In the genomic region with DNA sequence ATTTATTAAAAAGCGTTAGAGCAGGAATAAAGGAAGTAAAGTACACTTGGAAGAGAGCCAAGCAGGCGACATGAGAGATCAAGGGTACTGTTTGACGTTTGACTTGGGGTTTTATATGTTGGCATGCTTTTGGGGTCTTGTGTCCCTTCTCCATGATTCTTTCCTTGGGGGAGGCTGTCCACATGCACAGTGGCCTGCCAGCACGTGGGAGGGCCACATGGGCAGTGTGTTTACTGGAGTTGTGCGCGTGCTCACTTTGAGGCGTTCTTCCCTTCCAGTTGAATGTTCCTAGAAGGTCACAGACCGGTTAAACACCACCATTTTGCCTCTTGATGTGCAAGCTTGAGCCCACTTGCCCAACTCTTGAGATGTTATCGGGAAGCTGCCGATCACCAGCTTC, we compare ENCODE assay signal across 21 cellular contexts. TPM values are rescaled to one million over a fixed set of nuclear protein-coding genes. Genes with fewer than 3 reads are reported as not detected.
A peak's percentile ranks its signal among the peaks of the same experiment; 100 is the strongest.
DNase-seq lines count a peak whose midpoint lies in the region; ATAC-seq and TF ChIP-seq lines count a peak whose summit lies in the region.
"Had no signal": no experiment of that assay in that cellular context is flagged by ENCODE, and none has a peak within 500 bp of the region (broad histone marks: within the 10 kb centered on the region; RNA-seq: fewer than 3 reads in every experiment).

No MANE protein-coding gene starts in this region.

- H3F3A ChIP-seq in smooth muscle cell (ENCODE audit: low read depth), result no peaks in the 10 kb centered on the region

- no peak overlapping the region for H3K9ac ChIP-seq in smooth muscle cell (ENCODE audit: low read depth)
- H3K9ac ChIP-seq: GM23248 had no signal

- H3K27me3 Mint-ChIP-seq in progenitor cell of endocrine pancreas, result peaks cover 6% of the 10 kb centered on the region
- H3K27me3 Mint-ChIP-seq: CD4-positive, alpha-beta memory T cell had no signal

- no peak for ATAC-seq in HG02885 (IDR thresholded peaks at IDR 0.05; ENCODE audit: poor library complexity, unreplicated experiment)
- ATAC-seq: A549 had no signal

- H3K27me3 ChIP-seq in smooth muscle cell (ENCODE audit: low read depth), result no peaks in the 10 kb centered on the region
- H3K27me3 ChIP-seq: BE2C had no signal

- H3K9me3 Mint-ChIP-seq in progenitor cell of endocrine pancreas (ENCODE audit: low read depth), result no peaks in the 10 kb centered on the region

- POLR2A ChIA-PET in HEK293T (lab: Yijun Ruan, JAX), result no interaction called here

- H4K20me1 ChIP-seq in smooth muscle cell (ENCODE audit: low read depth), result no peaks in the 10 kb centered on the region

- WGBS in smooth muscle cell (ENCODE audit: low lambda C conversion rate), result 95% methylated on average over 10 of the region's 10 CpGs

- H3K27ac ChIP-seq in VCaP (peak overlapping the region; percentile 58), smooth muscle cell (ENCODE audit: low read depth) (peak overlapping the region; percentile 85)
- H3K27ac ChIP-seq: A549, GM23248 had no signal

- H3K36me3 ChIP-seq in smooth muscle cell (ENCODE audit: low read depth), result no peaks in the 10 kb centered on the region
- H3K36me3 ChIP-seq: BE2C had no signal

- H2AFZ ChIP-seq in smooth muscle cell (ENCODE audit: low read depth), result no peak overlapping the region
- H2AFZ ChIP-seq: GM23248 had no signal

- no peak overlapping the region for H3K4me3 ChIP-seq in smooth muscle cell
- H3K4me3 ChIP-seq: A549, GM23248 had no signal

- H3K36me3 Mint-ChIP-seq in progenitor cell of endocrine pancreas (ENCODE audit: insufficient read depth), result no peaks in the 10 kb centered on the region

- no peak overlapping the region for H3K27ac Mint-ChIP-seq in progenitor cell of endocrine pancreas
- H3K27ac Mint-ChIP-seq: CD4-positive, alpha-beta memory T cell had no signal

- intact Hi-C loops in posterior vena cava (cut with DNase I), result no loop called here

- H3K4me3 Mint-ChIP-seq in progenitor cell of endocrine pancreas (ENCODE audit: low read depth), result no peak overlapping the region
- H3K4me3 Mint-ChIP-seq: CD4-positive, alpha-beta memory T cell had no signal

- no peak for TF ChIP-seq CTCF in VCaP (conservative IDR thresholded peaks at IDR 0.05)
- no peak for TF ChIP-seq CTCF in smooth muscle cell (IDR thresholded peaks at IDR 0.05; ENCODE audit: borderline replicate concordance, insufficient read depth, poor library complexity, severe bottlenecking)
- no peak for TF ChIP-seq CTCF in progenitor cell of endocrine pancreas (IDR thresholded peaks at IDR 0.05; ENCODE audit: unreplicated experiment)

- DNase-seq in posterior vena cava (ENCODE audit: low spot score), result peak; percentile 17
- DNase-seq in smooth muscle cell (lab: John Stamatoyannopoulos, UW; ENCODE audit: unreplicated experiment), result no peak
- no peak for DNase-seq in progenitor cell of endocrine pancreas (ENCODE audit: low spot score, unreplicated experiment)
- DNase-seq in HEK293T (ENCODE audit: extremely low spot score), result no peak
- DNase-seq: 8988T; ACHN; AML-193; C1 segment of cervical spinal cord; Calu3; CD4-positive, alpha-beta memory T cell; COR-L47; DMS53; DMS79 treated with DMSO at 0.1 percent for 48 hours; GF-D8; H7; HCEC 1CT had no signal

- CTCF ChIA-PET in HEK293T (lab: Yijun Ruan, JAX), result no interaction called here

- no peaks in the 10 kb centered on the region for H3K9me3 ChIP-seq in smooth muscle cell (replicated peaks; ENCODE audit: low read depth)
- H3K9me3 ChIP-seq: A549, BE2C had no signal

- H3K4me1 Mint-ChIP-seq in progenitor cell of endocrine pancreas (ENCODE audit: low read depth), result peaks cover 3% of the 10 kb centered on the region
- H3K4me1 Mint-ChIP-seq: CD4-positive, alpha-beta memory T cell had no signal

- no peaks in the 10 kb centered on the region for H3K79me2 ChIP-seq in smooth muscle cell (ENCODE audit: low read depth)

- peaks cover 5% of the 10 kb centered on the region for H3K4me1 ChIP-seq in smooth muscle cell (ENCODE audit: low read depth)
- H3K4me1 ChIP-seq: A549 had no signal

- no peak overlapping the region for H3K4me2 ChIP-seq in smooth muscle cell
- H3K4me2 ChIP-seq: A549 had no signal

TF ChIP-seq in HEK293T, 16 proteins besides CTCF, POLR2A, EP300 and RAD21:
- TF ChIP-seq L3MBTL2 (conservative IDR thresholded peaks at IDR 0.05) (no peak), ELF4 (IDR thresholded peaks at IDR 0.05) (no peak), FOXM1 (IDR thresholded peaks at IDR 0.05; ENCODE audit: borderline replicate concordance) (no peak), CTBP1 (IDR thresholded peaks at IDR 0.05; ENCODE audit: borderline replicate concordance) (no peak)

RNA-seq across cellular contexts. Expression of gene ICE1, which starts 49.5 kb away (rescaled TPM):
- total RNA-seq in posterior vena cava (10 to 100 TPM; 29.9 to 30.4 TPM), smooth muscle cell (25.4 and 32.0 TPM in 2 replicates), progenitor cell of endocrine pancreas (40.0 TPM in 2 replicates)
- polyA plus RNA-seq in smooth muscle cell, result 10.2 and 15.5 TPM in 2 replicates
